In the genomic region with DNA sequence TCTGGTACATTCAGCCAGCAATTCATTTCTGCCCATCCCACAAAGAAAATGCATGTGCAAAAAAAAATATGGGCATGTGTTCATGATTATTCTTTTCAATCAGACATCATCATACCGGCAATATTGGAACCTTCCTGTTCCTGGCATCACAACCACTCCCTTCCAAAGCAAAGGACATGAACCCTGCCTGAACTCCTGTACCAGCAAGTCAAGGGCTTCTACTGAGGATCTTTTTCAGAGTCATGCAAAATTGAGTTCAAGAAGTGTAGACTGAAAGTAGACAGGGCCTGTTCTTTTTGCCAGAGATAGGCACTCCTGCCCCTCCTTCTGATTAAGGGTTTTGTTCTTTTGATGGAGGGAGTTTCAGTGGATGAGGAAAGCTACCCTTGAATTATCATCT, we compare ENCODE assay signal across 30 cellular contexts. TPM values are rescaled to one million over a fixed set of nuclear protein-coding genes. Genes with fewer than 3 reads are reported as not detected.
"Had no signal": no experiment of that assay in that cellular context is flagged by ENCODE, and none has a peak within 500 bp of the region (broad histone marks: within the 10 kb centered on the region; RNA-seq: fewer than 3 reads in every experiment).

No MANE protein-coding gene starts in this region.

- H3K27ac ChIP-seq: hepatocyte, left ventricle myocardium inferior, pancreas, prostate gland, sigmoid colon, tibial nerve, upper lobe of left lung, vagina had no signal

- H3K9me3 ChIP-seq: pancreas, prostate gland, sigmoid colon had no signal

- H3K27me3 Mint-ChIP-seq: memory B cell; stimulated activated memory B cell treated with anti-CD40 and anti-IgM and Interleukin-4, amounts not matched to agents 10 μg/mL and 1 μg/mL and 100 μg/mL, for 72 hours; stimulated activated naive CD8-positive, alpha-beta T cell treated with anti-CD3 and anti-CD28 coated beads, Interleukin-15, amount 100 ng/mL, for 72 hours had no signal

- H3K36me3 ChIP-seq: left ventricle myocardium inferior, pancreas, prostate gland, sigmoid colon, tibial nerve, upper lobe of left lung, vagina had no signal

- H3K36me3 Mint-ChIP-seq: memory B cell had no signal

- H3K27me3 ChIP-seq: hepatocyte, pancreas, sigmoid colon, tibial nerve, upper lobe of left lung, vagina had no signal

- H2AFZ ChIP-seq: hepatocyte had no signal

- DNase-seq: islet precursor cell; left ventricle myocardium inferior; midbrain; mucosa of descending colon; naive thymus-derived CD8-positive, alpha-beta T cell; nucleus accumbens; pancreas; posterior cingulate gyrus; retina; right cardiac atrium; sigmoid colon; stimulated activated CD4-positive, alpha-beta T cell treated with anti-CD3 and anti-CD28 coated beads, Interleukin-1b, Interleukin-23, amount 100 ng/mL, for 48 hours; stimulated activated CD4-positive, alpha-beta T cell treated with anti-CD3 and anti-CD28 coated beads, Interleukin-2, amount 100 ng/mL, for 48 hours; stimulated activated CD4-positive, alpha-beta T cell treated with anti-CD3 and anti-CD28 coated beads, Interleukin-4, amount 100 ng/mL, for 4 hours; stimulated activated CD8-positive, alpha-beta memory T cell treated with anti-CD3 and anti-CD28 coated beads, Interleukin-4, amount 100 ng/mL, for 48 hours; stimulated activated naive CD4-positive, alpha-beta T cell treated with Interleukin-2 at 50 U/mL for 16 hours; stimulated activated naive CD8-positive, alpha-beta T cell treated with anti-CD3 and anti-CD28 coated beads, Interleukin-15, amount 100 ng/mL, for 72 hours; substantia nigra; upper lobe of left lung had no signal

- H3K4me3 Mint-ChIP-seq: memory B cell; naive thymus-derived CD8-positive, alpha-beta T cell; nephron; neural crest cell; stimulated activated memory B cell treated with anti-CD40 and anti-IgM and Interleukin-4, amounts not matched to agents 10 μg/mL and 1 μg/mL and 100 μg/mL, for 72 hours; stimulated activated naive CD8-positive, alpha-beta T cell treated with anti-CD3 and anti-CD28 coated beads, Interleukin-15, amount 100 ng/mL, for 72 hours had no signal

- H3K4me1 Mint-ChIP-seq: memory B cell; naive thymus-derived CD8-positive, alpha-beta T cell; nephron; neural crest cell; stimulated activated memory B cell treated with anti-CD40 and anti-IgM and Interleukin-4, amounts not matched to agents 10 μg/mL and 1 μg/mL and 100 μg/mL, for 72 hours; stimulated activated naive CD8-positive, alpha-beta T cell treated with anti-CD3 and anti-CD28 coated beads, Interleukin-15, amount 100 ng/mL, for 72 hours had no signal

- H3K4me1 ChIP-seq: left ventricle myocardium inferior, pancreas, prostate gland, sigmoid colon, tibial nerve, upper lobe of left lung, vagina had no signal

- H3K4me2 ChIP-seq: hepatocyte, smooth muscle cell had no signal

- H3K4me3 ChIP-seq: hepatocyte, left ventricle myocardium inferior, lung, mucosa of descending colon, pancreas, prostate gland, sigmoid colon, smooth muscle cell, tibial nerve, upper lobe of left lung, vagina had no signal

- H3K79me2 ChIP-seq: hepatocyte had no signal

- H3K27ac Mint-ChIP-seq: memory B cell; naive thymus-derived CD8-positive, alpha-beta T cell; nephron; stimulated activated memory B cell treated with anti-CD40 and anti-IgM and Interleukin-4, amounts not matched to agents 10 μg/mL and 1 μg/mL and 100 μg/mL, for 72 hours; stimulated activated naive CD8-positive, alpha-beta T cell treated with anti-CD3 and anti-CD28 coated beads, Interleukin-15, amount 100 ng/mL, for 72 hours had no signal

- ATAC-seq: mucosa of descending colon; naive thymus-derived CD8-positive, alpha-beta T cell; pancreas; right cardiac atrium; stimulated activated memory B cell treated with anti-CD40 and anti-IgM and Interleukin-4, amounts not matched to agents 10 μg/mL and 1 μg/mL and 100 μg/mL, for 72 hours; stimulated activated naive CD8-positive, alpha-beta T cell treated with anti-CD3 and anti-CD28 coated beads, Interleukin-15, amount 100 ng/mL, for 72 hours had no signal

RNA-seq across cellular contexts. Expression of a gene that starts 22.2 kb away (rescaled TPM):
- total RNA-seq: kidney epithelial cell; naive thymus-derived CD8-positive, alpha-beta T cell had no signal
- polyA plus RNA-seq: naive thymus-derived CD8-positive, alpha-beta T cell had no signal
